In genomic region chr16:15775209-15775608, GRCh38 we compare ENCODE assay signal across 16 cellular contexts.
DNase-seq lines count a peak whose midpoint lies in the region; ATAC-seq and TF ChIP-seq lines count a peak whose summit lies in the region.
"Had no signal": no experiment of that assay in that cellular context is flagged by ENCODE, and none has a peak within 500 bp of the region (broad histone marks: within the 10 kb centered on the region; RNA-seq: fewer than 3 reads in every experiment).

No MANE protein-coding gene starts in this region.

- H4K20me1 ChIP-seq in OCI-LY7 (ENCODE audit: insufficient read depth, low read length): no peaks in the 10 kb centered on the region

- H3K4me2 ChIP-seq in OCI-LY7 (ENCODE audit: low read length): no peak overlapping the region

- no peak for ATAC-seq in Right ventricle myocardium superior (ENCODE audit: poor library complexity)
- ATAC-seq: activated naive CD8-positive, alpha-beta T cell treated with anti-CD3 and anti-CD28 coated beads, Interleukin-2, amount 50 U/mL, for 24 hours; WTC11 had no signal

- TF ChIP-seq CTCF in OCI-LY7 (conservative IDR thresholded peaks at IDR 0.05; ENCODE audit: low read length): no peak

- no peaks in the 10 kb centered on the region for H3K79me2 ChIP-seq in OCI-LY7 (ENCODE audit: insufficient read depth, low read depth, low read length)

- BruUV-seq in OCI-LY7 (replicated peaks; lab: Mats Ljungman, UMichigan): no TSS peak

- POLR2A ChIA-PET in OCI-LY7 (lab: Charles Lee): no interaction called here

- peaks cover 14% of the 10 kb centered on the region for H3K4me1 ChIP-seq in OCI-LY7 (ENCODE audit: insufficient read depth, low read length, poor library complexity, severe bottlenecking)
- H3K4me1 ChIP-seq: SJSA1 had no signal

- no peak overlapping the region for H2AFZ ChIP-seq in OCI-LY7 (ENCODE audit: low read length)

- intact Hi-C loops in OCI-LY7 (cut with micrococcal nuclease; ENCODE audit: unreplicated experiment) (loop anchor here (10.0 kb wide), 1 partner anchor 160 kb away; no protein-coding TSS in a partner anchor), Right ventricle myocardium superior (cut with DNase I) (no loop called here)

- no peak overlapping the region for H3K27ac ChIP-seq in OCI-LY7 (ENCODE audit: low read depth, low read length, poor library complexity, severe bottlenecking)
- H3K27ac ChIP-seq: SJSA1 had no signal

- H3K27me3 ChIP-seq in H7 (ENCODE audit: control insufficient read depth, insufficient read depth, low read length): 0 out of 2 replicates have a peak, but pooled peaks cover 2% of the 10 kb centered on the region

- H3K36me3 ChIP-seq in H7 (replicated peaks; ENCODE audit: control insufficient read depth, insufficient read depth, low read length): no peaks in the 10 kb centered on the region
- no peaks in the 10 kb centered on the region for H3K36me3 ChIP-seq in OCI-LY7 (ENCODE audit: insufficient read depth, low read length)
- H3K36me3 ChIP-seq: SJSA1 had no signal

- peak; percentile 24 for DNase-seq in ACHN
- DNase-seq in H7: peak; percentile 36
- DNase-seq in OCI-LY7 (ENCODE audit: low spot score): peak; percentile 26
- DNase-seq in fibroblast of peridontal ligament (ENCODE audit: extremely low read depth): peak; percentile 22
- DNase-seq in Right ventricle myocardium superior: no peak
- DNase-seq in HuH-7.5 (ENCODE audit: low spot score): no peak
- DNase-seq in mesenteric fat pad (ENCODE audit: low spot score): no peak
- DNase-seq in NCI-H1092 (lab: John Stamatoyannopoulos, UW): no peak
- DNase-seq: activated naive CD8-positive, alpha-beta T cell treated with anti-CD3 and anti-CD28 coated beads, Interleukin-2, amount 50 U/mL, for 24 hours; AML-193; cortex of kidney; naive B cell; NCI-H446 treated with DMSO at 0.1 percent for 48 hours; stimulated activated CD4-positive, alpha-beta T cell treated with anti-CD3 and anti-CD28 coated beads, Interleukin-2, amount 100 ng/mL, for 24 hours had no signal

- H3K9me2 ChIP-seq in OCI-LY7 (ENCODE audit: insufficient read depth, low read length): no peaks in the 10 kb centered on the region

- H3K4me3 ChIP-seq in H7 (ENCODE audit: insufficient read depth, low read depth, low read length): no peak overlapping the region
- H3K4me3 ChIP-seq in OCI-LY7 (ENCODE audit: low read depth, low read length, poor library complexity, severe bottlenecking): no peak overlapping the region
- H3K4me3 ChIP-seq: SJSA1 had no signal

- in situ Hi-C loops in ACHN (cut with HindIII; ENCODE audit: low pct_ligation_motif_present, low pct_unique_long_range_greater_than_20kb, low sequenced_read_pairs): no loop called here

- H3K9me3 ChIP-seq in OCI-LY7 (ENCODE audit: low read length): no peaks in the 10 kb centered on the region

- CTCF ChIA-PET in OCI-LY7 (lab: Charles Lee; ENCODE audit: unreplicated experiment): no interaction called here

Comparison
In these comparisons a context has a peak if more than half of its experiments do, and no peak if none do; other contexts are left out.
1. DNase-seq: peak in ACHN (single experiment), H7 (single experiment), OCI-LY7 (single experiment) and fibroblast of peridontal ligament (single experiment); none in Right ventricle myocardium superior (single experiment), HuH-7.5 (single experiment), mesenteric fat pad (single experiment) and NCI-H1092 (single experiment).